Comparison of ENCODE assay signal across 1 cellular context in genomic region chr16:31142109-31143035, GRCh38.
A peak's percentile ranks its signal among the peaks of the same experiment; 100 is the strongest.
TF ChIP-seq lines count a peak whose summit lies in the region.

No MANE protein-coding gene starts in this region.

TF ChIP-seq in HepG2, 621 proteins besides CTCF, POLR2A, EP300 and RAD21 (continued from another document and continues in another):
- no peak for TF ChIP-seq ZHX1 (CRISPR knock-in tag; IDR thresholded peaks at IDR 0.05; ENCODE audit: low read depth)
- TF ChIP-seq ZBTB7A (CRISPR knock-in tag; IDR thresholded peaks at IDR 0.05), result no peak
- peak; percentile 96 for TF ChIP-seq REPIN1 (CRISPR knock-in tag; IDR thresholded peaks at IDR 0.05; ENCODE audit: borderline replicate concordance, low read depth)
- TF ChIP-seq KLF13 (CRISPR knock-in tag; IDR thresholded peaks at IDR 0.05), result no peak
- no peak for TF ChIP-seq RAD51 (IDR thresholded peaks at IDR 0.05; ENCODE audit: borderline replicate concordance)
- TF ChIP-seq ZNF101 (CRISPR knock-in tag; IDR thresholded peaks at IDR 0.05; ENCODE audit: borderline replicate concordance, low read depth), result no peak
- no peak for TF ChIP-seq ZNF253 (CRISPR knock-in tag; IDR thresholded peaks at IDR 0.05; ENCODE audit: borderline replicate concordance)
- peak; percentile 35; the same call in 1 of the 2 replicates for TF ChIP-seq DPF2 (CRISPR knock-in tag; IDR thresholded peaks at IDR 0.05; ENCODE audit: borderline replicate concordance, low read depth)
- no peak for TF ChIP-seq HNF4G (IDR thresholded peaks at IDR 0.05; ENCODE audit: borderline replicate concordance, low read depth, low read length)
- no peak; the same call in none of the 2 replicates for TF ChIP-seq HNF4G (CRISPR knock-in tag; IDR thresholded peaks at IDR 0.05; ENCODE audit: borderline replicate concordance, low read depth)
- TF ChIP-seq ZFAT (CRISPR knock-in tag; conservative IDR thresholded peaks at IDR 0.05), result no peak
- TF ChIP-seq ZNF552 (CRISPR knock-in tag; IDR thresholded peaks at IDR 0.05; ENCODE audit: borderline replicate concordance), result no peak
- TF ChIP-seq ARHGAP35 (CRISPR knock-in tag; IDR thresholded peaks at IDR 0.05; ENCODE audit: borderline replicate concordance), result no peak
- TF ChIP-seq ZNF775 (CRISPR knock-in tag; IDR thresholded peaks at IDR 0.05; ENCODE audit: borderline replicate concordance), result no peak
- no peak for TF ChIP-seq RARG (CRISPR knock-in tag; IDR thresholded peaks at IDR 0.05; ENCODE audit: low read depth)
- TF ChIP-seq ZNF713 (CRISPR knock-in tag; IDR thresholded peaks at IDR 0.05), result no peak
- TF ChIP-seq ZNF331 (CRISPR knock-in tag; IDR thresholded peaks at IDR 0.05), result peak; percentile 73; the same call in 1 of the 2 replicates
- TF ChIP-seq ATF3 (CRISPR knock-in tag; IDR thresholded peaks at IDR 0.05), result peak; percentile 27; the same call in 1 of the 2 replicates
- TF ChIP-seq GPN1 (CRISPR knock-in tag; IDR thresholded peaks at IDR 0.05; ENCODE audit: borderline replicate concordance), result no peak
- TF ChIP-seq SIX4 (CRISPR knock-in tag; IDR thresholded peaks at IDR 0.05), result no peak
- peak; percentile 71 for TF ChIP-seq ZNF781 (CRISPR knock-in tag; IDR thresholded peaks at IDR 0.05; ENCODE audit: borderline replicate concordance, not compliant biosample characterization)
- no peak; the same call in 1 of the 2 replicates for TF ChIP-seq PHF8 (CRISPR knock-in tag; IDR thresholded peaks at IDR 0.05)
- TF ChIP-seq NFIC (IDR thresholded peaks at IDR 0.05; ENCODE audit: low read length), result no peak
- no peak for TF ChIP-seq ZNF232 (CRISPR knock-in tag; IDR thresholded peaks at IDR 0.05; ENCODE audit: borderline replicate concordance)
- peak; percentile 89 for TF ChIP-seq KAT8 (CRISPR knock-in tag; IDR thresholded peaks at IDR 0.05)
- TF ChIP-seq HCFC1 (IDR thresholded peaks at IDR 0.05; ENCODE audit: low read depth, low read length), result peak; percentile 51; the same call in 1 of the 2 replicates
- TF ChIP-seq TBX2 (CRISPR knock-in tag; IDR thresholded peaks at IDR 0.05; ENCODE audit: borderline replicate concordance), result peak; percentile 93
- TF ChIP-seq FUBP1 (CRISPR knock-in tag; IDR thresholded peaks at IDR 0.05; ENCODE audit: borderline replicate concordance), result peak; percentile 81; the same call in 1 of the 2 replicates
- TF ChIP-seq CBX1 (IDR thresholded peaks at IDR 0.05; ENCODE audit: low read depth), result peak; percentile 78
- TF ChIP-seq ZNF275 (CRISPR knock-in tag; IDR thresholded peaks at IDR 0.05; ENCODE audit: borderline replicate concordance), result 0 out of 2 replicates have a peak, but pooled peaks have one; percentile 5
- TF ChIP-seq FIP1L1 (IDR thresholded peaks at IDR 0.05; ENCODE audit: borderline replicate concordance, insufficient read depth, low read depth, low read length), result no peak
- peak; percentile 81; the same call in 1 of the 2 replicates for TF ChIP-seq MTERF4 (CRISPR knock-in tag; IDR thresholded peaks at IDR 0.05)
- TF ChIP-seq GZF1 (CRISPR knock-in tag; IDR thresholded peaks at IDR 0.05), result peak; percentile 88; the same call in 1 of the 2 replicates
- 0 out of 2 replicates have a peak, but pooled peaks have one; percentile 40 for TF ChIP-seq GMEB2 (CRISPR knock-in tag; IDR thresholded peaks at IDR 0.05; ENCODE audit: low read depth)
- no peak for TF ChIP-seq ZNF800 (CRISPR knock-in tag; IDR thresholded peaks at IDR 0.05)
- no peak for TF ChIP-seq ZSCAN30 (CRISPR knock-in tag; IDR thresholded peaks at IDR 0.05)
- TF ChIP-seq ATF5 (CRISPR knock-in tag; IDR thresholded peaks at IDR 0.05; ENCODE audit: low read depth), result 0 out of 2 replicates have a peak, but pooled peaks have one; percentile 46
- TF ChIP-seq IKZF4 (CRISPR knock-in tag; IDR thresholded peaks at IDR 0.05; ENCODE audit: borderline replicate concordance, low read depth, not compliant biosample characterization), result peak; percentile 82
- TF ChIP-seq ISX (CRISPR knock-in tag; conservative IDR thresholded peaks at IDR 0.05), result no peak
- TF ChIP-seq ZNF143 (CRISPR knock-in tag; IDR thresholded peaks at IDR 0.05), result peak; percentile 48
- TF ChIP-seq NR0B2 (CRISPR knock-in tag; IDR thresholded peaks at IDR 0.05), result no peak; the same call in 1 of the 2 replicates
- no peak for TF ChIP-seq ZNF354B (CRISPR knock-in tag; IDR thresholded peaks at IDR 0.05)
